ENCODE assay signal across 30 cellular contexts in the genomic region with DNA sequence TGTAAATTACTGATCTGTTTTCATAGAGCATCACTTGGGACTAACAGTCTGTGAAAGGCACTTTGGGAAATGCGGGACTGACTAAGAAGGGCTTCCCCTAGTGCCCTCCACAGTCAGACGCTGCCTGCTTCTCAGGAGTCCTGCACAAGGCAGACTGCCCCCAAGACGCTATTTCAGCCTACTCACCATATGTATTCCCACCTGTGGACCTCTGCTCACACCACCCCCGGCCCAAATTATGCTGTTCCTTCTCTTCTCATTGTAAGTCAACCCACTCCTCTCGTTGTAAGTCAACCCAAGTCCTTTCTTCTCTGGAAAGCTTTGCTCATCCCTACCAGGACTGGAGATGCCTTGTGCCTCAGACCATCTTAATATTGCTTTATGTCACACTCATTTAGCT.
"Had no signal": no experiment of that assay in that cellular context is flagged by ENCODE, and none has a peak within 500 bp of the region (broad histone marks: within the 10 kb centered on the region; RNA-seq: fewer than 3 reads in every experiment).

No MANE protein-coding gene starts in this region.

- H2AFZ ChIP-seq: neural progenitor cell, parathyroid adenoma had no signal

- H3K4me1 Mint-ChIP-seq: naive thymus-derived CD4-positive, alpha-beta T cell; natural killer cell; stimulated activated naive B cell treated with anti-CD40 and anti-IgM and Interleukin-4, amounts not matched to agents 10 μg/mL and 1 μg/mL and 100 μg/mL, for 72 hours had no signal

- H3K4me3 ChIP-seq: neural progenitor cell, ovary, psoas muscle, right lobe of liver, sigmoid colon, skin epidermis, smooth muscle cell, spleen, stomach, thoracic aorta, thyroid gland, tibial nerve, upper lobe of left lung, uterus had no signal

- H3K4me1 ChIP-seq: right lobe of liver, uterus had no signal

- H3K9me3 Mint-ChIP-seq: natural killer cell; nephron; neural progenitor cell; stimulated activated naive CD8-positive, alpha-beta T cell treated with anti-CD3 and anti-CD28 coated beads, Interleukin-15, Interleukin-2, amounts not matched to agents 100 ng/mL and 50 ng/mL, for 24 hours had no signal

- H3K9ac ChIP-seq: neural progenitor cell, parathyroid adenoma had no signal

- DNase-seq: naive thymus-derived CD4-positive, alpha-beta T cell; natural killer cell; occipital lobe; ovary; psoas muscle; right cardiac atrium; right lobe of liver; sigmoid colon; spleen; stimulated activated CD4-positive, alpha-beta T cell treated with anti-CD3 and anti-CD28 coated beads, Interleukin-12 subunit alpha, Interleukin-12 subunit beta, amount 100 ng/mL, for 4 hours; stimulated activated CD4-positive, alpha-beta T cell treated with anti-CD3 and anti-CD28 coated beads, Interleukin-1b, Interleukin-23, amount 100 ng/mL, for 48 hours; stimulated activated CD4-positive, alpha-beta T cell treated with anti-CD3 and anti-CD28 coated beads, Interleukin-4, amount 100 ng/mL, for 1 hour; stimulated activated CD4-positive, alpha-beta T cell treated with anti-CD3 and anti-CD28 coated beads, Interleukin-4, amount 100 ng/mL, for 4 hours; stimulated activated CD8-positive, alpha-beta memory T cell treated with anti-CD3 and anti-CD28 coated beads, Interleukin-4, amount 100 ng/mL, for 48 hours; stimulated activated naive B cell treated with anti-CD40 and anti-IgM and Interleukin-4, amounts not matched to agents 10 μg/mL and 1 μg/mL and 100 μg/mL, for 72 hours; stimulated activated naive CD4-positive, alpha-beta T cell treated with Interleukin-2 at 50 U/mL for 16 hours; stomach; trophoblast cell; upper lobe of left lung; uterus had no signal

- H3K4me3 Mint-ChIP-seq: naive thymus-derived CD4-positive, alpha-beta T cell; natural killer cell; nephron; neural progenitor cell; stimulated activated naive B cell treated with anti-CD40 and anti-IgM and Interleukin-4, amounts not matched to agents 10 μg/mL and 1 μg/mL and 100 μg/mL, for 72 hours; stimulated activated naive CD8-positive, alpha-beta T cell treated with anti-CD3 and anti-CD28 coated beads, Interleukin-15, Interleukin-2, amounts not matched to agents 100 ng/mL and 50 ng/mL, for 24 hours had no signal

- H3K27ac ChIP-seq: neural progenitor cell, ovary, parathyroid adenoma, psoas muscle, right lobe of liver, sigmoid colon, skin epidermis, spleen, stomach, thoracic aorta, thyroid gland, tibial nerve, upper lobe of left lung, uterus had no signal

- H3K27me3 ChIP-seq: neural progenitor cell, ovary, right lobe of liver, sigmoid colon, spleen, stomach, thyroid gland, tibial nerve, upper lobe of left lung, uterus had no signal

- H3K27ac Mint-ChIP-seq: naive thymus-derived CD4-positive, alpha-beta T cell; natural killer cell; nephron; neural progenitor cell; progenitor cell of endocrine pancreas; stimulated activated naive B cell treated with anti-CD40 and anti-IgM and Interleukin-4, amounts not matched to agents 10 μg/mL and 1 μg/mL and 100 μg/mL, for 72 hours; stimulated activated naive CD8-positive, alpha-beta T cell treated with anti-CD3 and anti-CD28 coated beads, Interleukin-15, Interleukin-2, amounts not matched to agents 100 ng/mL and 50 ng/mL, for 24 hours had no signal

- H3K9me3 ChIP-seq: ovary, psoas muscle, right lobe of liver, sigmoid colon, stomach, thoracic aorta, thyroid gland, tibial nerve, upper lobe of left lung, uterus had no signal

- H3K27me3 Mint-ChIP-seq: progenitor cell of endocrine pancreas had no signal

- ATAC-seq: naive thymus-derived CD4-positive, alpha-beta T cell; natural killer cell; psoas muscle; right cardiac atrium; right lobe of liver; stimulated activated naive B cell treated with anti-CD40 and anti-IgM and Interleukin-4, amounts not matched to agents 10 μg/mL and 1 μg/mL and 100 μg/mL, for 72 hours had no signal

- H3K79me2 ChIP-seq: parathyroid adenoma had no signal

- H3K36me3 Mint-ChIP-seq: natural killer cell; stimulated activated naive B cell treated with anti-CD40 and anti-IgM and Interleukin-4, amounts not matched to agents 10 μg/mL and 1 μg/mL and 100 μg/mL, for 72 hours had no signal

- H3K4me2 ChIP-seq: neural progenitor cell, smooth muscle cell had no signal

- H3K36me3 ChIP-seq: neural progenitor cell, ovary, right lobe of liver, sigmoid colon, spleen, stomach, thoracic aorta, thyroid gland, tibial nerve, upper lobe of left lung, uterus had no signal
